Comparison of ENCODE assay signal across 10 cellular contexts in the genomic region with DNA sequence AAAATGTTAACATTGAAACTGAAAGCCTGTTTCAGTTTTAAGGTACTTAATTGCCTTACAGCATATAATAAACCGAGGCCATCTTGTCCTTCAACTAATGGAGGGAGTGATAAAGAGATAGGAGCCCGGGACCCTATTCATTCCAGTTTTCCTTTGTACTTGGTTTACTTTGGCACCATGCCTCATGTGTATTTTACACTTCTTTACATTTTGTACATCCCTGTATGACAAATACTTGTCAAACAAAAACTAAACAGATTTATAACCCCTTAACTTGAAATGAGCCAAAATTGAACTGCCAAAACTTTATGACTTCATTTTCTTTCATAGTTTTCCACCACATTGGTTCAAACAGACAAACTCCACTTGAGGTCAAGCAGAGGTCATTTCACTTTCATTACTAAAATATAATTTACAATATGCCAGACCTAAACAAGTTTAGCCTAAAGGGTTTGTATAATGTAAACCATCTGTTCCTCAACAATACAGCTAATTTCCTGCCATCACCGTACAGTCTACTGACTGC. TPM values are rescaled to one million over a fixed set of nuclear protein-coding genes. Genes with fewer than 3 reads are reported as not detected.
A peak's percentile ranks its signal among the peaks of the same experiment; 100 is the strongest.
DNase-seq lines count a peak whose midpoint lies in the region; ATAC-seq and FAIRE-seq lines count a peak whose summit lies in the region.
"Had no signal": no experiment of that assay in that cellular context is flagged by ENCODE, and none has a peak within 500 bp of the region (broad histone marks: within the 10 kb centered on the region; RNA-seq: fewer than 3 reads in every experiment).

No MANE protein-coding gene starts in this region.

- FAIRE-seq in RCC 7860 (lab: Jason Lieb, UNC) (peak; percentile 8), HTR-8/SVneo (lab: Jason Lieb, UNC) (no peak)

- ATAC-seq in GM18870 (IDR thresholded peaks at IDR 0.05; ENCODE audit: unreplicated experiment): peak; percentile 36
- peak; percentile 74 for ATAC-seq in HG03439 (IDR thresholded peaks at IDR 0.05; ENCODE audit: unreplicated experiment)

- DNase-seq in RCC 7860 (ENCODE audit: low spot score) (peak; percentile 37), lung microvascular endothelial cell (ENCODE audit: low read depth in 2 of 2) (peak; percentile 9 to 23), nucleus accumbens (lab: John Stamatoyannopoulos, UW) (no peak), HTR-8/SVneo (ENCODE audit: insufficient read length, low spot score) (no peak), T-helper 9 cell (no peak)
- no peak for DNase-seq in activated CD4-positive, alpha-beta T cell treated with anti-CD3 and anti-CD28 coated beads, Interleukin-2, amount 50 U/mL, for 48 hours
- DNase-seq: activated CD4-positive, CD25-positive, alpha-beta regulatory T cell treated with anti-CD3 and anti-CD28 coated beads, Interleukin-2, amount 50 U/mL, for 72 hours had no signal

RNA-seq across cellular contexts. Expression of a gene that starts 30.9 kb away (rescaled TPM):
- total RNA-seq in lung microvascular endothelial cell: 0.20 TPM in 1 of 2 replicates, not detected in the other
- total RNA-seq: LHCN-M2 had no signal

Comparison
In these comparisons a context has a peak if more than half of its experiments do, and no peak if none do; other contexts are left out.
1. DNase-seq: peak in RCC 7860 (single experiment) and lung microvascular endothelial cell (2 of 2); none in nucleus accumbens (0 of 56), HTR-8/SVneo (single experiment), T-helper 9 cell (single experiment) and activated CD4-positive, alpha-beta T cell treated with anti-CD3 and anti-CD28 coated beads, Interleukin-2, amount 50 U/mL, for 48 hours (0 of 2).